Comparison of ENCODE assay signal across 1 cellular context in the genomic region with DNA sequence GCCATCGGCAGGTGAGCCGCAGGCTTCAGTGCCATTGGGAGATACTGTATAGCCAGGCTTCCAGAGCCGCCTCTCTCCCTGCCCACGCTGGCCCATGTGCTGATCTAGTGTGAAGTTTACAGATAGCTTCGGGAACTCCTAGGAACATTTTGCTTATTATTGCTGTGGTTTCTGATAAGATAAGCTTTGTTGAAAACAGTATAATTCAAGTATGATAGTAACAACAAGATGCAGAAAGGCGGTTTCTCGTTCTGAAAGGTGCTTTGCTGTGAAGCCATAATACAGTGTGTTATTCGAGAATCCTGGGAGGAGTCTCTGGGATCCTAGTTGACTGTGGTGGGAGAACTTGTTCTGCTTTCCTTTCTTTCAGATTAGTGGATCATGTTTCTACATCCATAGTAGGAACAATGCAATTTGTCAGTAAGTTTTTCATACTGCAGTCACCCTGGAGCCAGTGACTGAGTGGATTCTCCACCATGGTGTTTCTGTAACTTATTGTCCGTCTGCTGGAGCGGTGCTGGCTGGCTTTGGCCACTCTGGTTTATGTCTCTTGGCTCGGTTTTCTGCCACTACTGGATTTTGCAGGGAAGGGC.
TF ChIP-seq lines count a peak whose summit lies in the region.

No MANE protein-coding gene starts in this region.

TF ChIP-seq in endothelial cell of umbilical vein, 7 proteins besides CTCF, POLR2A, EP300 and RAD21:
- TF ChIP-seq FOS (IDR thresholded peaks at IDR 0.05; ENCODE audit: borderline replicate concordance, insufficient read depth, low read length) (no peak), GATA2 (IDR thresholded peaks at IDR 0.05; ENCODE audit: insufficient read depth, insufficient read length, low read depth, low read length) (no peak)
